7 cellular contexts compared by ENCODE assay signal in the genomic region with DNA sequence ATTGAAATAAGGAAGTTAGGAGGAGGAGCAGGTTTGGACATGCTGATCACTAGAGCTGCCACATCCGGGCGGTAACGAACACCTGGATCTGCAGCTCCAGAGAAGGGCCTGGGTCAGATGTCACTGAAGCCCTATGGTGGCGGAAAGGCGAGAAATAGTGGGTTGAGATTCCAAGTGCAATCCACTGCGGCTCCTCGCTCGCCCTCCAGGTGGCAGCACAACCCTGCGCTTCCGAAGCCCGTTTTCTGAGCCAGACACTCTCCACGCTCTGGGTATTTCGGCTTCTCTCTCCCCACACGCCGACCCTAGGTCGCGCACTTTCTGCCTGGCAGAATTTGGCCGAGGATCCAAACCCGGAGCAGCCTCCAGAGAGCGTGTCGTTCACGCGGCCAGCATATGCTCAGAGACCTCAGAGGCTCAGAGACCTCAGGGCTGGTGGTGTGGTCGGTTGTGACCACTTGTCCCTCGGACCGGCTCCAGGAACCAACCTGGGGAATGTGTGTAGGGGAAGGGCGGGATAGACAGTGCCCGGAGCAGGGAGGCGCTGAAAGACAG. TPM values are rescaled to one million over a fixed set of nuclear protein-coding genes. Genes with fewer than 3 reads are reported as not detected.
DNase-seq lines count a peak whose midpoint lies in the region; ATAC-seq and TF ChIP-seq lines count a peak whose summit lies in the region.

No MANE protein-coding gene starts in this region.

- peak overlapping the region; percentile 73 for H3K4me3 Mint-ChIP-seq in activated CD8-positive, alpha-beta T cell treated with anti-CD3 and anti-CD28 coated beads for 36 hours

- DNase-seq in NCI-H748 treated with DMSO at 0.1 percent for 48 hours (lab: John Stamatoyannopoulos, UW) (peak; percentile 92), ecto neural progenitor cell (ENCODE audit: low spot score) (peak; percentile 92), lower leg skin (ENCODE audit: low spot score in 2 of 2) (peak; percentile 69 to 96)
- DNase-seq in activated CD8-positive, alpha-beta T cell treated with anti-CD3 and anti-CD28 coated beads for 36 hours: peak; percentile 92
- DNase-seq in stimulated activated CD4-positive, alpha-beta T cell treated with anti-CD3 and anti-CD28 coated beads, Interleukin-4, amount 100 ng/mL, for 48 hours (ENCODE audit: low read depth in 2 of 2): peak; percentile 79 to 80

- peak overlapping the region; percentile 6 for H3K4me3 ChIP-seq in lower leg skin (ENCODE audit: low read depth, poor library complexity, severe bottlenecking)

- peak; percentile 79 for TF ChIP-seq CTCF in activated CD8-positive, alpha-beta T cell treated with anti-CD3 and anti-CD28 coated beads for 36 hours (IDR thresholded peaks at IDR 0.05)
- TF ChIP-seq CTCF in lower leg skin (IDR thresholded peaks at IDR 0.05): peak in 1 of 3 donors; percentile 98

- no peaks in the 10 kb centered on the region for H3K36me3 Mint-ChIP-seq in activated CD8-positive, alpha-beta T cell treated with anti-CD3 and anti-CD28 coated beads for 36 hours (ENCODE audit: low read depth)

- H3K9me3 Mint-ChIP-seq in activated CD8-positive, alpha-beta T cell treated with anti-CD3 and anti-CD28 coated beads for 36 hours: no peaks in the 10 kb centered on the region

- POLR2A ChIA-PET in activated CD8-positive, alpha-beta T cell treated with anti-CD3 and anti-CD28 coated beads for 36 hours (lab: Charles Lee): interaction anchor here (0.5 to 2.6 kb wide), 12 partner anchors 9 to 347 kb away, joined by 3 to 15 read pairs (median 4); a partner anchor contains a TSS

- peaks cover 16% of the 10 kb centered on the region for H3K27me3 Mint-ChIP-seq in activated CD8-positive, alpha-beta T cell treated with anti-CD3 and anti-CD28 coated beads for 36 hours

- ATAC-seq in GM18502 (IDR thresholded peaks at IDR 0.05; ENCODE audit: poor library complexity, unreplicated experiment) (peak; percentile 62), HG03378 (IDR thresholded peaks at IDR 0.05; ENCODE audit: unreplicated experiment) (peak; percentile 57)
- peak; percentile 85 for ATAC-seq in activated CD8-positive, alpha-beta T cell treated with anti-CD3 and anti-CD28 coated beads for 36 hours

- peaks cover 19% of the 10 kb centered on the region for H3K4me1 Mint-ChIP-seq in activated CD8-positive, alpha-beta T cell treated with anti-CD3 and anti-CD28 coated beads for 36 hours (ENCODE audit: low read depth)

- peak overlapping the region; percentile 34 for H3K27ac Mint-ChIP-seq in activated CD8-positive, alpha-beta T cell treated with anti-CD3 and anti-CD28 coated beads for 36 hours

- WGBS in lower leg skin, 2 donors: 0 to 1% methylated on average over 29 of the region's 29 CpGs

- intact Hi-C loops in activated CD8-positive, alpha-beta T cell treated with anti-CD3 and anti-CD28 coated beads for 36 hours (cut with micrococcal nuclease): loop anchor here (2.0 kb wide), 1 partner anchor 14 kb away; a partner anchor contains a TSS
- intact Hi-C loops in lower leg skin (cut with DNase I; ENCODE audit: low total_unique reads): loop anchor here (2.0 kb wide), 1 partner anchor 62 kb away; no protein-coding TSS in a partner anchor

- TF ChIP-seq POLR2A in lower leg skin (IDR thresholded peaks at IDR 0.05): no peak

- CTCF ChIA-PET in activated CD8-positive, alpha-beta T cell treated with anti-CD3 and anti-CD28 coated beads for 36 hours (lab: Charles Lee): interaction anchor here (0.5 to 10.3 kb wide), 14 partner anchors 10 to 437 kb away, joined by 3 to 144 read pairs (median 5); a partner anchor contains a TSS

RNA-seq across cellular contexts. Expression of a gene that starts 0.9 kb away (rescaled TPM):
- under 1 TPM; 0.07 to 0.25 TPM for total RNA-seq in activated CD8-positive, alpha-beta T cell treated with anti-CD3 and anti-CD28 coated beads for 36 hours
- 10 to 100 TPM in 2 of 4 donors, 1 to 10 TPM in 2; 4.3 to 13.6 (median 8.4) TPM for total RNA-seq in lower leg skin

RNA-seq across cellular contexts. Expression of a gene that starts 13.8 kb away (rescaled TPM):
- under 1 TPM; 0.56 to 0.83 TPM for total RNA-seq in activated CD8-positive, alpha-beta T cell treated with anti-CD3 and anti-CD28 coated beads for 36 hours
- 1 to 10 TPM in 3 of 4 donors, under 1 TPM in 1; 0.17 to 8.0 (median 2.4) TPM for total RNA-seq in lower leg skin

RNA-seq across cellular contexts. Expression of a gene that starts 18.3 kb away (rescaled TPM):
- total RNA-seq in activated CD8-positive, alpha-beta T cell treated with anti-CD3 and anti-CD28 coated beads for 36 hours: 1 to 10 TPM; 1.5 to 1.7 TPM
- total RNA-seq in lower leg skin: 10 to 100 TPM in 3 of 4 donors, 1 to 10 TPM in 1; 6.7 to 25.6 (median 14.4) TPM

RNA-seq across cellular contexts. Expression of a gene that starts 26.8 kb away (rescaled TPM):
- total RNA-seq in activated CD8-positive, alpha-beta T cell treated with anti-CD3 and anti-CD28 coated beads for 36 hours: 1,000 to 10,000 TPM; 1,064 TPM
- total RNA-seq in lower leg skin: 100 to 1,000 TPM; 203 to 261 (median 221) TPM

RNA-seq across cellular contexts. Expression of a gene that starts 28.6 kb away (rescaled TPM):
- 10 to 100 TPM; 80.2 to 85.4 TPM for total RNA-seq in activated CD8-positive, alpha-beta T cell treated with anti-CD3 and anti-CD28 coated beads for 36 hours
- 10 to 100 TPM; 10.8 to 20.6 (median 17.1) TPM for total RNA-seq in lower leg skin

Comparison
In these comparisons a context has a peak if more than half of its experiments do, and no peak if none do; other contexts are left out.
1. Peak in every context shown above with its lines: DNase-seq, ATAC-seq and H3K4me3 ChIP-seq.
2. RNA of a gene that starts 0.9 kb away (total RNA-seq): 4.3 to 13.6 TPM in lower leg skin; 0.07 to 0.25 TPM in activated CD8-positive, alpha-beta T cell treated with anti-CD3 and anti-CD28 coated beads for 36 hours; every median in the first group is over 4 times any median in the second.